In genomic region chr5:141969783-141970741, GRCh38 we compare ENCODE assay signal across 1 cellular context.
TF ChIP-seq lines count a peak whose summit lies in the region.

No MANE protein-coding gene starts in this region.

TF ChIP-seq in K562, 482 proteins besides CTCF, POLR2A, EP300 and RAD21 (continued from another document and continues in another):
- TF ChIP-seq TFE3 (CRISPR knock-in tag; IDR thresholded peaks at IDR 0.05), result no peak
- no peak for TF ChIP-seq CREB3L1 (IDR thresholded peaks at IDR 0.05; ENCODE audit: borderline replicate concordance, low read depth)
- no peak for TF ChIP-seq SRSF7 (optimal IDR thresholded peaks at IDR 0.05; ENCODE audit: low read depth, low read length)
- TF ChIP-seq ETV5 (CRISPR knock-in tag; IDR thresholded peaks at IDR 0.05; ENCODE audit: low read depth), result no peak
- 0 out of 2 replicates have a peak, but pooled peaks have one; percentile 17 for TF ChIP-seq DNMT1 (IDR thresholded peaks at IDR 0.05)
- no peak for TF ChIP-seq FUS (optimal IDR thresholded peaks at IDR 0.05; ENCODE audit: low read depth, low read length)
- no peak for TF ChIP-seq MCM3 (IDR thresholded peaks at IDR 0.05)
- TF ChIP-seq SOX6 (IDR thresholded peaks at IDR 0.05), result 0 out of 2 replicates have a peak, but pooled peaks have one; percentile 16
- no peak for TF ChIP-seq SP2 (IDR thresholded peaks at IDR 0.05; ENCODE audit: extremely low read depth, low read depth, low read length, poor library complexity, severe bottlenecking)
- no peak for TF ChIP-seq MTA1 (IDR thresholded peaks at IDR 0.05; ENCODE audit: borderline replicate concordance)
- TF ChIP-seq CBX3 (IDR thresholded peaks at IDR 0.05; ENCODE audit: borderline replicate concordance in 1 of 2, low read length in 2 of 2), result peak in 1 of 2 experiments; percentile 78; a peak in 1 of 3 replicates
- no peak for TF ChIP-seq ETV1 (tag; conservative IDR thresholded peaks at IDR 0.05; ENCODE audit: low read depth)
- no peak for TF ChIP-seq ZNF639 (CRISPR knock-in tag; conservative IDR thresholded peaks at IDR 0.05 in 1 of 2, IDR thresholded peaks at IDR 0.05 in 1 of 2)
- no peak for TF ChIP-seq RNF2 (IDR thresholded peaks at IDR 0.05)
- TF ChIP-seq NFIC (IDR thresholded peaks at IDR 0.05), result no peak
- TF ChIP-seq STAT5A (IDR thresholded peaks at IDR 0.05; ENCODE audit: borderline replicate concordance, low read length), result no peak
- peak in 1 of 2 experiments; percentile 62; a peak in 1 of 4 replicates for TF ChIP-seq MLLT1 (IDR thresholded peaks at IDR 0.05)
- TF ChIP-seq BACH1 (tag; IDR thresholded peaks at IDR 0.05), result peak; percentile 72
- no peak for TF ChIP-seq TSC22D4 (tag; IDR thresholded peaks at IDR 0.05)
- TF ChIP-seq ZFP36 (IDR thresholded peaks at IDR 0.05; ENCODE audit: low read depth, low read length, partially characterized antibody), result no peak
- no peak for TF ChIP-seq ELK1 (CRISPR knock-in tag; IDR thresholded peaks at IDR 0.05)
- peak; percentile 44; the same call in 1 of the 2 replicates for TF ChIP-seq GTF2F1 (IDR thresholded peaks at IDR 0.05; ENCODE audit: low read depth, low read length)
- TF ChIP-seq NFATC3 (IDR thresholded peaks at IDR 0.05), result no peak
- TF ChIP-seq DLX4 (CRISPR knock-in tag; IDR thresholded peaks at IDR 0.05), result no peak
- no peak for TF ChIP-seq LARP7 (IDR thresholded peaks at IDR 0.05)
- no peak for TF ChIP-seq ZFX (CRISPR knock-in tag; IDR thresholded peaks at IDR 0.05)
- no peak for TF ChIP-seq ATF2 (CRISPR knock-in tag; IDR thresholded peaks at IDR 0.05)
- no peak for TF ChIP-seq PHB2 (IDR thresholded peaks at IDR 0.05; ENCODE audit: low read depth)
- TF ChIP-seq CHD7 (IDR thresholded peaks at IDR 0.05; ENCODE audit: low read depth, low read length), result no peak
- TF ChIP-seq MITF (IDR thresholded peaks at IDR 0.05), result no peak
